Comparison of ENCODE assay signal across 21 cellular contexts in the genomic region with DNA sequence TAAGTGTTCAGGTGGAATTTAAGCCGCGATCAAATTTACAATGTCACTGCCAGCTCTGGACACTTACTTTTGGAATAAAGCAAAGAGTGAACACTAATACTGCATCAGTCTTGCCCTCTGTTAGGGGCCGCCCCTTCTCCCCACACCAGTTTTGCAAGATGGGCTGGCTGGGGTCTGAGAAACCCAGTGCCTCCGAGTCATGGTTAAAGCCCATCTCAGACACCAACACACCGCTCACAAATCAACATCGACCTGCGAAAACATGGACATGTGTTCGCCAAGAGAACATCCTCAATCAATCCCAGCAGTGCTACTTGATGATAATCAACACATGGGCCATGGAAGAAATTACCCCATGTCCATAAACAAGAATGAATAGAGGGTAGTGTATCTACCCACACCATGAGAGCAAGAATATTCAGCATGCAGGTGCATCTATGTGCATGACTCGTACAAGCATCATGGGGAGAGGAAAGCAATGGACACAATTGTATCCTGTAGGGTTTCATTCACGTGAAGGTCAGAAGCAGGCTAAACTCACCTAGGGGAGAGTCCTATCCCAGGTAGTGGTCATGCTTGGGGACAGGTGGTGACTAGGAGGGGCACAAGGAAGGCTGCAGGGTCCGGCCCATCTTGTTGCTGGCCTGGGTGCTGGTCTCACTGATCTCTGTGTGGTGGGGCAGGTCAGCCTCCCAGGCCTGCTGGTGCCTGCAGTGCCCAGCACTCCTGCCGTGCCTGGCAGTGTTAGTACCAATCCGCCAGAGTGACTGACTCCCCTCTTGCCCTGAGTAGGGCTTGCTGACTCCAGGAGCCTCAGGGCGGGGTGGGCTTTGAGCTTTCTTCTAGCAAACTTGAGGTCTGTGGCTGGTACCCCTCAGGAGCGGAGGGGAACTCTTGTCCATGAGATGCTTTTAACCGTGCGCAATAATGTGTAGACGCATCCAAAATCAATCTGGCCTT. TPM values are rescaled to one million over a fixed set of nuclear protein-coding genes. Genes with fewer than 3 reads are reported as not detected.
A peak's percentile ranks its signal among the peaks of the same experiment; 100 is the strongest.
DNase-seq lines count a peak whose midpoint lies in the region; ATAC-seq and TF ChIP-seq lines count a peak whose summit lies in the region.
"Had no signal": no experiment of that assay in that cellular context is flagged by ENCODE, and none has a peak within 500 bp of the region (broad histone marks: within the 10 kb centered on the region; RNA-seq: fewer than 3 reads in every experiment).

No MANE protein-coding gene starts in this region.

- H3K27ac ChIP-seq in ascending aorta (peak overlapping the region; percentile 0 to 1), esophagus muscularis mucosa (replicated peaks in 1 of 4) (peak overlapping the region; percentile 97 to 100 (median 99))

- no peaks in the 10 kb centered on the region for H3K9me3 Mint-ChIP-seq in activated CD8-positive, alpha-beta T cell treated with anti-CD3 and anti-CD28 coated beads, Interleukin-2, amount 10 ng/mL, durations not matched to agents 7 days and 5 days (ENCODE audit: insufficient read depth)
- no peaks in the 10 kb centered on the region for H3K9me3 Mint-ChIP-seq in activated CD8-positive, alpha-beta T cell treated with anti-CD3 and anti-CD28 coated beads for 36 hours
- no peaks in the 10 kb centered on the region for H3K9me3 Mint-ChIP-seq in osteocyte (ENCODE audit: unreplicated experiment)
- H3K9me3 Mint-ChIP-seq: CD4-positive, alpha-beta T cell had no signal

- H3K27me3 ChIP-seq in ascending aorta (no peaks in the 10 kb centered on the region), esophagus muscularis mucosa (no peaks in the 10 kb centered on the region), MG63 (no peaks in the 10 kb centered on the region)
- H3K27me3 ChIP-seq: BE2C had no signal

- no peak for ATAC-seq in activated CD8-positive, alpha-beta T cell treated with anti-CD3 and anti-CD28 coated beads, Interleukin-2, amount 10 ng/mL, durations not matched to agents 7 days and 5 days
- no peak for ATAC-seq in activated CD8-positive, alpha-beta T cell treated with anti-CD3 and anti-CD28 coated beads for 36 hours
- ATAC-seq: Right ventricle myocardium inferior had no signal

- 44% methylated on average over 16 of the region's 18 CpGs for WGBS in esophagus muscularis mucosa

- no peak for TF ChIP-seq POLR2A in esophagus muscularis mucosa (IDR thresholded peaks at IDR 0.05; ENCODE audit: low read depth)

- CTCF ChIA-PET in activated CD8-positive, alpha-beta T cell treated with anti-CD3 and anti-CD28 coated beads, Interleukin-2, amount 10 ng/mL, durations not matched to agents 7 days and 5 days (lab: Charles Lee) = no interaction called here
- CTCF ChIA-PET in activated CD8-positive, alpha-beta T cell treated with anti-CD3 and anti-CD28 coated beads for 36 hours (lab: Charles Lee) = no interaction called here

- TF ChIP-seq EP300 in esophagus muscularis mucosa (IDR thresholded peaks at IDR 0.05) = no peak

- H3K4me1 Mint-ChIP-seq in activated CD8-positive, alpha-beta T cell treated with anti-CD3 and anti-CD28 coated beads, Interleukin-2, amount 10 ng/mL, durations not matched to agents 7 days and 5 days (ENCODE audit: low read depth) = peaks cover 8% of the 10 kb centered on the region
- H3K4me1 Mint-ChIP-seq in activated CD8-positive, alpha-beta T cell treated with anti-CD3 and anti-CD28 coated beads for 36 hours (ENCODE audit: low read depth) = peaks cover 2% of the 10 kb centered on the region
- peaks cover 35% of the 10 kb centered on the region for H3K4me1 Mint-ChIP-seq in osteocyte (ENCODE audit: unreplicated experiment)

- H3K9me3 ChIP-seq in ascending aorta (no peaks in the 10 kb centered on the region), esophagus muscularis mucosa (no peaks in the 10 kb centered on the region), MG63 (no peaks in the 10 kb centered on the region)
- H3K9me3 ChIP-seq: BE2C had no signal

- no peaks in the 10 kb centered on the region for H3K36me3 Mint-ChIP-seq in activated CD8-positive, alpha-beta T cell treated with anti-CD3 and anti-CD28 coated beads, Interleukin-2, amount 10 ng/mL, durations not matched to agents 7 days and 5 days (ENCODE audit: low read depth)
- H3K36me3 Mint-ChIP-seq in activated CD8-positive, alpha-beta T cell treated with anti-CD3 and anti-CD28 coated beads for 36 hours (ENCODE audit: low read depth) = no peaks in the 10 kb centered on the region
- no peaks in the 10 kb centered on the region for H3K36me3 Mint-ChIP-seq in osteocyte (ENCODE audit: unreplicated experiment)

- TF ChIP-seq CTCF in activated CD8-positive, alpha-beta T cell treated with anti-CD3 and anti-CD28 coated beads for 36 hours (IDR thresholded peaks at IDR 0.05) = no peak
- no peak for TF ChIP-seq CTCF in ascending aorta (IDR thresholded peaks at IDR 0.05)
- TF ChIP-seq CTCF in esophagus muscularis mucosa (IDR thresholded peaks at IDR 0.05) = no peak
- TF ChIP-seq CTCF in osteocyte (IDR thresholded peaks at IDR 0.05) = no peak

- POLR2A ChIA-PET in activated CD8-positive, alpha-beta T cell treated with anti-CD3 and anti-CD28 coated beads, Interleukin-2, amount 10 ng/mL, durations not matched to agents 7 days and 5 days (lab: Charles Lee) = interaction anchor here (0.7 kb wide), 1 partner anchor 520 kb away, joined by 3 read pairs; no protein-coding TSS in a partner anchor
- POLR2A ChIA-PET in activated CD8-positive, alpha-beta T cell treated with anti-CD3 and anti-CD28 coated beads for 36 hours (lab: Charles Lee) = no interaction called here

- H3K4me3 Mint-ChIP-seq in activated CD8-positive, alpha-beta T cell treated with anti-CD3 and anti-CD28 coated beads, Interleukin-2, amount 10 ng/mL, durations not matched to agents 7 days and 5 days = no peak overlapping the region
- no peak overlapping the region for H3K4me3 Mint-ChIP-seq in activated CD8-positive, alpha-beta T cell treated with anti-CD3 and anti-CD28 coated beads for 36 hours
- no peak overlapping the region for H3K4me3 Mint-ChIP-seq in osteocyte (ENCODE audit: unreplicated experiment)
- H3K4me3 Mint-ChIP-seq: CD4-positive, alpha-beta T cell had no signal

- H3K27ac Mint-ChIP-seq in activated CD8-positive, alpha-beta T cell treated with anti-CD3 and anti-CD28 coated beads, Interleukin-2, amount 10 ng/mL, durations not matched to agents 7 days and 5 days = no peak overlapping the region
- H3K27ac Mint-ChIP-seq in activated CD8-positive, alpha-beta T cell treated with anti-CD3 and anti-CD28 coated beads for 36 hours = no peak overlapping the region
- H3K27ac Mint-ChIP-seq in osteocyte (ENCODE audit: unreplicated experiment) = no peak overlapping the region
- H3K27ac Mint-ChIP-seq: CD4-positive, alpha-beta T cell had no signal

- peaks cover 22 to 51% of the 10 kb centered on the region in 2 donors for H3K4me1 ChIP-seq in ascending aorta
- peaks cover 58 to 89% (median 83%) of the 10 kb centered on the region in 4 donors for H3K4me1 ChIP-seq in esophagus muscularis mucosa

- peaks cover 7 to 16% of the 10 kb centered on the region in 2 donors for H3K36me3 ChIP-seq in ascending aorta
- H3K36me3 ChIP-seq in esophagus muscularis mucosa = peaks cover 0 to 14% (median 12%) of the 10 kb centered on the region in 4 donors
- peaks cover 65% of the 10 kb centered on the region for H3K36me3 ChIP-seq in MG63
- H3K36me3 ChIP-seq: BE2C had no signal

- peak overlapping the region in 1 of 2 donors; percentile 17 for H3K4me3 ChIP-seq in ascending aorta
- H3K4me3 ChIP-seq in esophagus muscularis mucosa = peak overlapping the region; percentile 86 to 100 (median 97)
- H3K4me3 ChIP-seq in MG63 = no peak overlapping the region

- H3K27me3 Mint-ChIP-seq in activated CD8-positive, alpha-beta T cell treated with anti-CD3 and anti-CD28 coated beads, Interleukin-2, amount 10 ng/mL, durations not matched to agents 7 days and 5 days (ENCODE audit: low read depth) = peaks cover 18% of the 10 kb centered on the region
- H3K27me3 Mint-ChIP-seq in activated CD8-positive, alpha-beta T cell treated with anti-CD3 and anti-CD28 coated beads for 36 hours = peaks cover 25% of the 10 kb centered on the region
- no peaks in the 10 kb centered on the region for H3K27me3 Mint-ChIP-seq in osteocyte (ENCODE audit: unreplicated experiment)

- intact Hi-C loops in activated CD8-positive, alpha-beta T cell treated with anti-CD3 and anti-CD28 coated beads for 36 hours (cut with micrococcal nuclease) = loop anchor here (10.0 kb wide), 1 partner anchor 162 kb away; no protein-coding TSS in a partner anchor
- intact Hi-C loops in ascending aorta (cut with DNase I) (loop anchor here (5.0 to 10.0 kb wide), 4 partner anchors 182 to 609 kb away; a partner anchor contains a TSS), esophagus muscularis mucosa (cut with DNase I) (loop anchor here (5.0 kb wide), 1 partner anchor 219 kb away; no protein-coding TSS in a partner anchor)

- peak; percentile 17 for DNase-seq in activated CD8-positive, alpha-beta T cell treated with anti-CD3 and anti-CD28 coated beads, Interleukin-2, amount 10 ng/mL, durations not matched to agents 7 days and 5 days
- DNase-seq in activated CD8-positive, alpha-beta T cell treated with anti-CD3 and anti-CD28 coated beads for 36 hours = no peak
- peak in 1 of 2 donors; percentile 49 for DNase-seq in ascending aorta (ENCODE audit: low spot score in 2 of 2)
- peak; percentile 86 for DNase-seq in esophagus muscularis mucosa (ENCODE audit: extremely low spot score)
- peak; percentile 40 for DNase-seq in osteocyte (ENCODE audit: extremely low spot score, unreplicated experiment)
- no peak for DNase-seq in NCI-H774 (lab: John Stamatoyannopoulos, UW)
- DNase-seq in NCI-H146 treated with DMSO at 0.1 percent for 48 hours (lab: John Stamatoyannopoulos, UW; ENCODE audit: unreplicated experiment) = no peak
- no peak for DNase-seq in MG63
- DNase-seq: 8988T; BE2C; CD4-positive, alpha-beta T cell; DMS53; Kasumi-1; MM.1S; NCI-H1092; NCI-H1436 treated with DMSO at 0.1 percent for 48 hours; NCI-H2029 treated with DMSO at 0.1 percent for 48 hours; NCI-H2171 treated with DMSO at 0.1 percent for 48 hours; NCI-H446; NCI-H526 treated with DMSO at 0.1 percent for 48 hours had no signal

RNA-seq across cellular contexts. Expression of a gene that starts 5.1 kb away (rescaled TPM):
- not detected for total RNA-seq in activated CD8-positive, alpha-beta T cell treated with anti-CD3 and anti-CD28 coated beads, Interleukin-2, amount 10 ng/mL, durations not matched to agents 7 days and 5 days
- total RNA-seq in activated CD8-positive, alpha-beta T cell treated with anti-CD3 and anti-CD28 coated beads for 36 hours = under 1 TPM; 0.36 to 0.58 TPM
- total RNA-seq in ascending aorta (59.3 TPM), esophagus muscularis mucosa (100 to 1,000 TPM; 184 to 340 (median 223) TPM), osteocyte (1.6 and 2.1 TPM in 2 replicates)
- total RNA-seq in MG63 (2014; rRNA removed; shearing (Covaris generic); ENCODE audit: low replicate concordance) = 38.7 and 45.1 TPM in 2 replicates

Comparison
In these comparisons a context has a peak if more than half of its experiments do, and no peak if none do; other contexts are left out.
1. DNase-seq: peak in activated CD8-positive, alpha-beta T cell treated with anti-CD3 and anti-CD28 coated beads, Interleukin-2, amount 10 ng/mL, durations not matched to agents 7 days and 5 days (single experiment), esophagus muscularis mucosa (single experiment) and osteocyte (single experiment); none in activated CD8-positive, alpha-beta T cell treated with anti-CD3 and anti-CD28 coated beads for 36 hours (single experiment), NCI-H774 (single experiment), NCI-H146 treated with DMSO at 0.1 percent for 48 hours (single experiment) and MG63 (single experiment).
2. RNA of a gene that starts 5.1 kb away (total RNA-seq): 184 to 340 TPM in esophagus muscularis mucosa, 59.3 TPM in ascending aorta (single experiment) and 38.7 to 45.1 TPM in MG63; 1.6 to 2.1 TPM in osteocyte, 0.36 to 0.58 TPM in activated CD8-positive, alpha-beta T cell treated with anti-CD3 and anti-CD28 coated beads for 36 hours and not detected in activated CD8-positive, alpha-beta T cell treated with anti-CD3 and anti-CD28 coated beads, Interleukin-2, amount 10 ng/mL, durations not matched to agents 7 days and 5 days; every median in the first group is over 10 times any median in the second.